Comparison of ENCODE assay signal across 1 cellular context in genomic region chr2:96305091-96305978, GRCh38.
TF ChIP-seq lines count a peak whose summit lies in the region.

Gene SNRNP200, minus strand, starts transcription at chr2:96305546. Its CDS starts 109 bp downstream, at chr2:96305437.

TF ChIP-seq in K562, 482 proteins besides CTCF, POLR2A, EP300 and RAD21 (continued from another document and continues in another):
- peak; percentile 26 to 31; a peak in 1 of 4 replicates for TF ChIP-seq MLLT1 (IDR thresholded peaks at IDR 0.05)
- no peak for TF ChIP-seq FOXA1 (IDR thresholded peaks at IDR 0.05; ENCODE audit: borderline replicate concordance)
- TF ChIP-seq NFIC (IDR thresholded peaks at IDR 0.05), result peak; percentile 95
- TF ChIP-seq KLF1 (tag; IDR thresholded peaks at IDR 0.05), result peak; percentile 95
- TF ChIP-seq PHB (CRISPR knock-in tag; IDR thresholded peaks at IDR 0.05), result no peak
- no peak for TF ChIP-seq MYNN (IDR thresholded peaks at IDR 0.05)
- TF ChIP-seq MYNN (CRISPR knock-in tag; IDR thresholded peaks at IDR 0.05), result no peak
- TF ChIP-seq RBM25 (IDR thresholded peaks at IDR 0.05; ENCODE audit: low read depth, low read length, severe bottlenecking), result no peak
- no peak for TF ChIP-seq ZBTB5 (IDR thresholded peaks at IDR 0.05)
- no peak for TF ChIP-seq NR0B1 (IDR thresholded peaks at IDR 0.05; ENCODE audit: partially characterized antibody)
- TF ChIP-seq PPARD (CRISPR knock-in tag; IDR thresholded peaks at IDR 0.05), result no peak
- no peak; the same call in 1 of the 2 replicates for TF ChIP-seq ZKSCAN1 (IDR thresholded peaks at IDR 0.05; ENCODE audit: low read depth, low read length)
- TF ChIP-seq HDAC3 (IDR thresholded peaks at IDR 0.05; ENCODE audit: borderline replicate concordance, partially characterized antibody), result no peak
- TF ChIP-seq NCOA4 (IDR thresholded peaks at IDR 0.05; ENCODE audit: partially characterized antibody), result no peak
- no peak for TF ChIP-seq PATZ1 (CRISPR knock-in tag; IDR thresholded peaks at IDR 0.05; ENCODE audit: borderline replicate concordance)
- TF ChIP-seq USF1 (CRISPR knock-in tag; IDR thresholded peaks at IDR 0.05), result no peak
- TF ChIP-seq STAT5A (IDR thresholded peaks at IDR 0.05; ENCODE audit: borderline replicate concordance, low read length), result no peak
- TF ChIP-seq NELFE (IDR thresholded peaks at IDR 0.05; ENCODE audit: insufficient read depth, insufficient read length), result no peak
- TF ChIP-seq TEAD4 (IDR thresholded peaks at IDR 0.05; ENCODE audit: low read length), result no peak
- no peak for TF ChIP-seq TEAD4 (CRISPR knock-in tag; IDR thresholded peaks at IDR 0.05; ENCODE audit: borderline replicate concordance)
- no peak for TF ChIP-seq SAFB (IDR thresholded peaks at IDR 0.05; ENCODE audit: borderline replicate concordance, low read depth, low read length)
- 0 out of 2 replicates have a peak, but pooled peaks have one; percentile 86 for TF ChIP-seq CBX1 (IDR thresholded peaks at IDR 0.05; ENCODE audit: low read depth)
- TF ChIP-seq KLF10 (CRISPR knock-in tag; IDR thresholded peaks at IDR 0.05), result no peak
- TF ChIP-seq HMGN3 (IDR thresholded peaks at IDR 0.05; ENCODE audit: borderline replicate concordance, extremely low read depth, insufficient read length, low read depth, low read length), result peak; percentile 49
- TF ChIP-seq HNRNPH1 (optimal IDR thresholded peaks at IDR 0.05; ENCODE audit: low read depth, low read length), result no peak
- TF ChIP-seq MAFG (tag; conservative IDR thresholded peaks at IDR 0.05), result no peak
- TF ChIP-seq ZNF174 (CRISPR knock-in tag; IDR thresholded peaks at IDR 0.05), result no peak
- TF ChIP-seq IRF1 (CRISPR knock-in tag; IDR thresholded peaks at IDR 0.05; ENCODE audit: borderline replicate concordance), result no peak
- TF ChIP-seq ARNT (IDR thresholded peaks at IDR 0.05), result 0 out of 4 replicates have a peak, but pooled peaks of 1 of the 2 experiments have one; percentile 15
- TF ChIP-seq XRCC4 (IDR thresholded peaks at IDR 0.05; ENCODE audit: extremely low read depth, insufficient read depth, insufficient read length), result no peak
- TF ChIP-seq TAL1 (IDR thresholded peaks at IDR 0.05), result no peak
- 0 out of 2 replicates have a peak, but pooled peaks have one; percentile 38 for TF ChIP-seq ZNF12 (CRISPR knock-in tag; IDR thresholded peaks at IDR 0.05)
- no peak for TF ChIP-seq ZNF3 (CRISPR knock-in tag; IDR thresholded peaks at IDR 0.05)
- TF ChIP-seq RUNX1 (IDR thresholded peaks at IDR 0.05; ENCODE audit: low read depth), result no peak
- TF ChIP-seq EHMT2 (IDR thresholded peaks at IDR 0.05), result no peak
- TF ChIP-seq RFX7 (CRISPR knock-in tag; IDR thresholded peaks at IDR 0.05), result 0 out of 2 replicates have a peak, but pooled peaks have one; percentile 31
- no peak for TF ChIP-seq ZNF586 (CRISPR knock-in tag; conservative IDR thresholded peaks at IDR 0.05)
- no peak for TF ChIP-seq TARDBP (IDR thresholded peaks at IDR 0.05)
- peak; percentile 81 for TF ChIP-seq PML (IDR thresholded peaks at IDR 0.05; ENCODE audit: low read length)
- TF ChIP-seq TCFL5 (CRISPR knock-in tag; conservative IDR thresholded peaks at IDR 0.05), result no peak
- TF ChIP-seq CBX8 (IDR thresholded peaks at IDR 0.05; ENCODE audit: borderline replicate concordance, extremely low read depth, low read depth, low read length, poor library complexity, severe bottlenecking), result no peak
- TF ChIP-seq PRPF4 (IDR thresholded peaks at IDR 0.05; ENCODE audit: insufficient read depth, low read depth, low read length, poor library complexity, severe bottlenecking), result no peak
- no peak for TF ChIP-seq TEAD2 (tag; IDR thresholded peaks at IDR 0.05)
- TF ChIP-seq ZNF395 (CRISPR knock-in tag; IDR thresholded peaks at IDR 0.05), result 0 out of 2 replicates have a peak, but pooled peaks have one; percentile 50
- peak; percentile 95; the same call in 1 of the 2 replicates for TF ChIP-seq GTF2E2 (tag; IDR thresholded peaks at IDR 0.05)
- TF ChIP-seq CEBPG (CRISPR knock-in tag; IDR thresholded peaks at IDR 0.05), result no peak
- no peak for TF ChIP-seq CEBPG (tag; conservative IDR thresholded peaks at IDR 0.05 in 1 of 2, IDR thresholded peaks at IDR 0.05 in 1 of 2)
- no peak for TF ChIP-seq NONO (IDR thresholded peaks at IDR 0.05; ENCODE audit: low read depth in 2 of 2, low read length in 1 of 2)
- TF ChIP-seq HOMEZ (CRISPR knock-in tag; IDR thresholded peaks at IDR 0.05), result no peak
- no peak for TF ChIP-seq THRA (IDR thresholded peaks at IDR 0.05)
- TF ChIP-seq BRCA1 (IDR thresholded peaks at IDR 0.05), result no peak
- no peak for TF ChIP-seq BRCA1 (CRISPR knock-in tag; IDR thresholded peaks at IDR 0.05)
- no peak for TF ChIP-seq SFPQ (IDR thresholded peaks at IDR 0.05; ENCODE audit: low read depth, low read length)
- TF ChIP-seq ZNF696 (CRISPR knock-in tag; conservative IDR thresholded peaks at IDR 0.05), result no peak
- peak in 1 of 2 experiments; percentile 93; a peak in 2 of 4 replicates for TF ChIP-seq TRIM24 (IDR thresholded peaks at IDR 0.05)
- no peak for TF ChIP-seq E2F4 (CRISPR knock-in tag; IDR thresholded peaks at IDR 0.05; ENCODE audit: low read depth)
- TF ChIP-seq ESRRA (IDR thresholded peaks at IDR 0.05; ENCODE audit: borderline replicate concordance, low read depth), result peak; percentile 69
- TF ChIP-seq COPS2 (conservative IDR thresholded peaks at IDR 0.05), result no peak
